Comparison of ENCODE assay signal across 8 cellular contexts in the genomic region with DNA sequence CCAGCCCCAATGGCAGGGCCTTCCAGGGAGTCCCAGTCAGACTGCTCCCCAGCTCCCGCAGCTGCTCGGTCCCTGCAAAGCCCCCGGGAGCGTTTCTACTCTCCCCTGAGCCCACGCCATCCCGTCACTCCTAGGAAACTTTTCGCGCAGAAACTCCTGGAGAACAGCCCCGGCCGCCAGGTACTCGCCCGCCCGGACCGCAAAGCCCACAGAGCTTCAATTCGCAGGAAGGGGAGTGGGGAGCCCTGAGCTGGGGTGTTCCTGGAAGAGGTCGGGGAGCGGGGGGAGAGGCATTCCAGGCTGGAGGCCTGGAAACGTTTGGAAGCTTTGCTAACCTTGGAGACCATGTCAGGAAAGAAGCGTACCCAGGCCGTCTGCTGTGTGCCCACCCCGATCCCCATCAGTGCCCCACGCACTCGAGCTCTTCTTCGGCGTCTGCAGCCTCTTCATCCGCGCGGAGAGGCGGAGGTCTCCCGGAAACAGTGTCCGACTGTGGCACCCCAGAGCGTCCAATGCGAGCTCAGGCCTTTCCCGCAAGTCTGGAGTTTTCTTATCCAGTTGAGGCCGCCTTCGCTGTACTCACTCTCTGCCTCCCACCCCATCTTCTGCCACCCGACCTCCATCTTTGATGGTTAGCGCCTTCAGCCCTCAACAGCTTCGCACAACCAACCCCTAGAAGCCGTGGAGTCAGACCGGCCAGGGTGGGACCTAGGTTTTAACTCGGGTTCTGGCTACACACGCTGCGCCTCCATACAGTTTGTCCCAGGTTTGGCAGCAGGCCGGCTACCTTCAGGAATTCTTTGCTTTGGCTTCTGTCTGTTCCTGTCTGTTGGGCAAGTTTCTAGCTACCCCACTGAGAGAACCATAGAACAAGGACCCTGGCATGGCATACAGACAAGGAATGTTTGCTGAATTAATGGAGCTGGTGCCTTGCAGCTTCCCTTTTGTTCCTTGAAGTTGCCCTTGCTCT. TPM values are rescaled to one million over a fixed set of nuclear protein-coding genes. Genes with fewer than 3 reads are reported as not detected.
DNase-seq lines count a peak whose midpoint lies in the region; ATAC-seq and TF ChIP-seq lines count a peak whose summit lies in the region.

No MANE protein-coding gene starts in this region.

- H3K4me3 ChIP-seq in AG10803 (ENCODE audit: low read length) (peak overlapping the region; percentile 78), OCI-LY3 (ENCODE audit: low read length) (peak overlapping the region; percentile 77), neural cell (ENCODE audit: low read length) (peak overlapping the region; percentile 30)

- no peak for TF ChIP-seq EP300 in neural cell (conservative IDR thresholded peaks at IDR 0.05; ENCODE audit: poor library complexity, severe bottlenecking)

- peaks cover 11% of the 10 kb centered on the region for H3K79me2 ChIP-seq in OCI-LY3 (ENCODE audit: low read length)
- peaks cover 6% of the 10 kb centered on the region for H3K79me2 ChIP-seq in neural cell (replicated peaks; ENCODE audit: insufficient read depth, low read length)

- peaks cover 3% of the 10 kb centered on the region for H3F3A ChIP-seq in neural cell (ENCODE audit: insufficient read depth, low read length, poor library complexity, severe bottlenecking)

- H3K4me2 ChIP-seq in OCI-LY3 (ENCODE audit: low read length) (peak overlapping the region; percentile 72), neural cell (ENCODE audit: low read length) (no peak overlapping the region)

- no peak for TF ChIP-seq RAD21 in neural cell (conservative IDR thresholded peaks at IDR 0.05)

- H2AFZ ChIP-seq in OCI-LY3 (ENCODE audit: low read depth, low read length), result 0 out of 2 replicates have a peak overlapping the region, but pooled peaks have one; percentile 39
- H2AFZ ChIP-seq in neural cell (ENCODE audit: low read depth, low read length), result no peak overlapping the region

- TF ChIP-seq CTCF in AG10803 (conservative IDR thresholded peaks at IDR 0.05; ENCODE audit: low read length) (no peak), OCI-LY3 (IDR thresholded peaks at IDR 0.05; ENCODE audit: low read depth, low read length) (no peak), neural cell (IDR thresholded peaks at IDR 0.05; ENCODE audit: poor library complexity, severe bottlenecking) (no peak)

- H3K36me3 ChIP-seq in OCI-LY3 (replicated peaks; ENCODE audit: low read depth, low read length) (peaks cover 13% of the 10 kb centered on the region), neural cell (ENCODE audit: insufficient read depth, low read length) (peaks cover 7% of the 10 kb centered on the region)

- H3K9me3 ChIP-seq in OCI-LY3 (ENCODE audit: insufficient read depth, low read length) (no peaks in the 10 kb centered on the region), neural cell (ENCODE audit: low read length) (no peaks in the 10 kb centered on the region)

- peaks cover 22% of the 10 kb centered on the region for H3K4me1 ChIP-seq in OCI-LY3 (ENCODE audit: low read length)

- no peak for ATAC-seq in HG03175 (IDR thresholded peaks at IDR 0.05; ENCODE audit: unreplicated experiment)
- ATAC-seq in SK-N-SH treated with all-trans-retinoic acid at 6 μM for 48 hours, result no peak

- H3K27ac ChIP-seq in OCI-LY3 (ENCODE audit: low read length) (no peak overlapping the region), neural cell (ENCODE audit: low read length) (no peak overlapping the region)

- H4K20me1 ChIP-seq in OCI-LY3 (ENCODE audit: insufficient read depth, low read length) (no peaks in the 10 kb centered on the region), neural cell (ENCODE audit: insufficient read depth) (no peaks in the 10 kb centered on the region)

- no peaks in the 10 kb centered on the region for H3K9me2 ChIP-seq in neural cell (ENCODE audit: insufficient read depth, low read length)

- no peaks in the 10 kb centered on the region for H3K27me3 ChIP-seq in OCI-LY3 (ENCODE audit: low read depth, low read length)
- H3K27me3 ChIP-seq in neural cell (ENCODE audit: insufficient read depth, low read depth, low read length), result peaks cover 77% of the 10 kb centered on the region

- DNase-seq in AG10803 (ENCODE audit: low read depth) (no peak), epidermal melanocyte (ENCODE audit: insufficient read length, low spot score) (peak; percentile 20), activated gamma-delta T cell treated with Interleukin-2 at 50 U/mL for 16 hours (no peak), NOMO-1 treated with dmso at 0.1 percent for 144 hours (lab: John Stamatoyannopoulos, UW; ENCODE audit: unreplicated experiment) (no peak)

- H3K9ac ChIP-seq in OCI-LY3 (ENCODE audit: low read length) (peak overlapping the region; percentile 73), neural cell (ENCODE audit: low read length) (no peak overlapping the region)

TF ChIP-seq in neural cell, 6 proteins besides CTCF, POLR2A, EP300 and RAD21:
- TF ChIP-seq SMC3 (conservative IDR thresholded peaks at IDR 0.05; ENCODE audit: poor library complexity), result no peak
- TF ChIP-seq, protein P1, sequence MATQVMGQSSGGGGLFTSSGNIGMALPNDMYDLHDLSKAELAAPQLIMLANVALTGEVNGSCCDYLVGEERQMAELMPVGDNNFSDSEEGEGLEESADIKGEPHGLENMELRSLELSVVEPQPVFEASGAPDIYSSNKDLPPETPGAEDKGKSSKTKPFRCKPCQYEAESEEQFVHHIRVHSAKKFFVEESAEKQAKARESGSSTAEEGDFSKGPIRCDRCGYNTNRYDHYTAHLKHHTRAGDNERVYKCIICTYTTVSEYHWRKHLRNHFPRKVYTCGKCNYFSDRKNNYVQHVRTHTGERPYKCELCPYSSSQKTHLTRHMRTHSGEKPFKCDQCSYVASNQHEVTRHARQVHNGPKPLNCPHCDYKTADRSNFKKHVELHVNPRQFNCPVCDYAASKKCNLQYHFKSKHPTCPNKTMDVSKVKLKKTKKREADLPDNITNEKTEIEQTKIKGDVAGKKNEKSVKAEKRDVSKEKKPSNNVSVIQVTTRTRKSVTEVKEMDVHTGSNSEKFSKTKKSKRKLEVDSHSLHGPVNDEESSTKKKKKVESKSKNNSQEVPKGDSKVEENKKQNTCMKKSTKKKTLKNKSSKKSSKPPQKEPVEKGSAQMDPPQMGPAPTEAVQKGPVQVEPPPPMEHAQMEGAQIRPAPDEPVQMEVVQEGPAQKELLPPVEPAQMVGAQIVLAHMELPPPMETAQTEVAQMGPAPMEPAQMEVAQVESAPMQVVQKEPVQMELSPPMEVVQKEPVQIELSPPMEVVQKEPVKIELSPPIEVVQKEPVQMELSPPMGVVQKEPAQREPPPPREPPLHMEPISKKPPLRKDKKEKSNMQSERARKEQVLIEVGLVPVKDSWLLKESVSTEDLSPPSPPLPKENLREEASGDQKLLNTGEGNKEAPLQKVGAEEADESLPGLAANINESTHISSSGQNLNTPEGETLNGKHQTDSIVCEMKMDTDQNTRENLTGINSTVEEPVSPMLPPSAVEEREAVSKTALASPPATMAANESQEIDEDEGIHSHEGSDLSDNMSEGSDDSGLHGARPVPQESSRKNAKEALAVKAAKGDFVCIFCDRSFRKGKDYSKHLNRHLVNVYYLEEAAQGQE (IDR thresholded peaks at IDR 0.05; ENCODE audit: borderline replicate concordance), result no peak
- TF ChIP-seq TAF1 (IDR thresholded peaks at IDR 0.05; ENCODE audit: low read depth), result no peak
- no peak for TF ChIP-seq POLR2AphosphoS5 (IDR thresholded peaks at IDR 0.05)
- no peak for TF ChIP-seq MXI1 (conservative IDR thresholded peaks at IDR 0.05; ENCODE audit: poor library complexity, severe bottlenecking)
- TF ChIP-seq EZH2 (IDR thresholded peaks at IDR 0.05; ENCODE audit: borderline replicate concordance, insufficient read depth, low read length, poor library complexity, severe bottlenecking), result no peak

TF ChIP-seq in SK-N-SH treated with all-trans-retinoic acid at 6 μM for 48 hours, 23 proteins besides CTCF, POLR2A, EP300 and RAD21 (continues in another document):
- TF ChIP-seq ZNF70 (CRISPR knock-in tag; IDR thresholded peaks at IDR 0.05) (no peak), TCF4 (CRISPR knock-in tag; IDR thresholded peaks at IDR 0.05; ENCODE audit: borderline replicate concordance) (no peak), TOX (CRISPR knock-in tag; IDR thresholded peaks at IDR 0.05; ENCODE audit: borderline replicate concordance) (no peak), OSR1 (CRISPR knock-in tag; IDR thresholded peaks at IDR 0.05) (no peak), GLIS3 (CRISPR knock-in tag; IDR thresholded peaks at IDR 0.05) (no peak), ISL1 (CRISPR knock-in tag; IDR thresholded peaks at IDR 0.05) (no peak), ZFP3 (CRISPR knock-in tag; IDR thresholded peaks at IDR 0.05) (no peak), ZC3H10 (CRISPR knock-in tag; IDR thresholded peaks at IDR 0.05) (no peak), ZNF565 (CRISPR knock-in tag; conservative IDR thresholded peaks at IDR 0.05; ENCODE audit: low read depth) (no peak), ARNTL (CRISPR knock-in tag; IDR thresholded peaks at IDR 0.05; ENCODE audit: borderline replicate concordance, low read depth) (no peak), BACH2 (CRISPR knock-in tag; IDR thresholded peaks at IDR 0.05; ENCODE audit: borderline replicate concordance) (no peak)
- TF ChIP-seq, protein P2, sequence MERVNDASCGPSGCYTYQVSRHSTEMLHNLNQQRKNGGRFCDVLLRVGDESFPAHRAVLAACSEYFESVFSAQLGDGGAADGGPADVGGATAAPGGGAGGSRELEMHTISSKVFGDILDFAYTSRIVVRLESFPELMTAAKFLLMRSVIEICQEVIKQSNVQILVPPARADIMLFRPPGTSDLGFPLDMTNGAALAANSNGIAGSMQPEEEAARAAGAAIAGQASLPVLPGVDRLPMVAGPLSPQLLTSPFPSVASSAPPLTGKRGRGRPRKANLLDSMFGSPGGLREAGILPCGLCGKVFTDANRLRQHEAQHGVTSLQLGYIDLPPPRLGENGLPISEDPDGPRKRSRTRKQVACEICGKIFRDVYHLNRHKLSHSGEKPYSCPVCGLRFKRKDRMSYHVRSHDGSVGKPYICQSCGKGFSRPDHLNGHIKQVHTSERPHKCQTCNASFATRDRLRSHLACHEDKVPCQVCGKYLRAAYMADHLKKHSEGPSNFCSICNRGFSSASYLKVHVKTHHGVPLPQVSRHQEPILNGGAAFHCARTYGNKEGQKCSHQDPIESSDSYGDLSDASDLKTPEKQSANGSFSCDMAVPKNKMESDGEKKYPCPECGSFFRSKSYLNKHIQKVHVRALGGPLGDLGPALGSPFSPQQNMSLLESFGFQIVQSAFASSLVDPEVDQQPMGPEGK (CRISPR knock-in tag; IDR thresholded peaks at IDR 0.05; ENCODE audit: borderline replicate concordance), result no peak

RNA-seq across cellular contexts. Expression of a gene that starts 3.7 kb away (rescaled TPM):
- polyA plus RNA-seq in neural cell, result 30.2 and 38.9 TPM in 2 replicates
- polyA minus RNA-seq in neural cell, result 22.9 and 27.9 TPM in 2 replicates

RNA-seq across cellular contexts. Expression of a gene that starts 4.4 kb away (rescaled TPM):
- polyA plus RNA-seq in neural cell, result not detected in 2 replicates
- not detected in 2 replicates for polyA minus RNA-seq in neural cell

RNA-seq across cellular contexts. Expression of a gene that starts 10.5 kb away (rescaled TPM):
- polyA plus RNA-seq in neural cell, result not detected in 2 replicates
- not detected in 2 replicates for polyA minus RNA-seq in neural cell

RNA-seq across cellular contexts. Expression of a gene that starts 20.9 kb away (rescaled TPM):
- polyA plus RNA-seq in neural cell, result 11.0 and 16.3 TPM in 2 replicates
- 7.1 and 7.2 TPM in 2 replicates for polyA minus RNA-seq in neural cell

RNA-seq across cellular contexts. Expression of a gene that starts 21.0 kb away (rescaled TPM):
- polyA plus RNA-seq in neural cell, result 21.6 and 48.0 TPM in 2 replicates
- 35.5 and 53.1 TPM in 2 replicates for polyA minus RNA-seq in neural cell
